23 cellular contexts compared by ENCODE assay signal in genomic region chr10:132649651-132650360, GRCh38.
DNase-seq lines count a peak whose midpoint lies in the region; TF ChIP-seq lines count a peak whose summit lies in the region.
"Had no signal": no experiment of that assay in that cellular context is flagged by ENCODE, and none has a peak within 500 bp of the region (broad histone marks: within the 10 kb centered on the region; RNA-seq: fewer than 3 reads in every experiment).

No MANE protein-coding gene starts in this region.

- 96 to 97% methylated on average over 20 of the region's 20 CpGs for WGBS in sigmoid colon, 2 donors

- H3K9me3 ChIP-seq in sigmoid colon = no peaks in the 10 kb centered on the region
- no peaks in the 10 kb centered on the region for H3K9me3 ChIP-seq in WERI-Rb-1 (ENCODE audit: severe bottlenecking)
- H3K9me3 ChIP-seq: A549, SJSA1 had no signal

- peaks cover 0 to 14% (median 12%) of the 10 kb centered on the region in 4 donors for H3K4me1 ChIP-seq in sigmoid colon
- H3K4me1 ChIP-seq: A549 had no signal

- intact Hi-C loops in sigmoid colon (cut with DNase I) = loop anchor here (10.0 kb wide), 1 partner anchor 95 kb away; no protein-coding TSS in a partner anchor

- H3K36me3 ChIP-seq in sigmoid colon (peaks cover 0 to 30% (median 11%) of the 10 kb centered on the region in 4 donors), WERI-Rb-1 (no peaks in the 10 kb centered on the region)

- H3K27ac ChIP-seq in caudate nucleus (ENCODE audit: low read depth, low read length) (peak overlapping the region; percentile 99), layer of hippocampus (ENCODE audit: low read depth, low read length) (peak overlapping the region; percentile 85), sigmoid colon (no peak overlapping the region), WERI-Rb-1 (no peak overlapping the region)
- H3K27ac ChIP-seq: A549; BLaER1 treated with 17β-estradiol and CSF1 and Interleukin-3, amounts not matched to agents 10 nM and 100 nM; GM23248; PC-9; SJSA1 had no signal

- no peak for TF ChIP-seq POLR2A in sigmoid colon (IDR thresholded peaks at IDR 0.05)

- no peak overlapping the region for H3K4me3 ChIP-seq in sigmoid colon
- H3K4me3 ChIP-seq in WERI-Rb-1 (ENCODE audit: low read depth, low read length) = no peak overlapping the region
- H3K4me3 ChIP-seq: A549; BLaER1 treated with 17β-estradiol and CSF1 and Interleukin-3, amounts not matched to agents 10 nM and 100 nM; GM12878; GM23248; PC-9; SJSA1 had no signal

- TF ChIP-seq CTCF in sigmoid colon (IDR thresholded peaks at IDR 0.05) (no peak), WERI-Rb-1 (IDR thresholded peaks at IDR 0.05; ENCODE audit: low read depth, low read length) (no peak)

- DNase-seq in caudate nucleus (lab: John Stamatoyannopoulos, UW) (no peak), sigmoid colon (peak; percentile 51), WERI-Rb-1 (no peak), DMS153 (lab: John Stamatoyannopoulos, UW) (no peak), NAMALWA (ENCODE audit: low spot score) (no peak), HCEC 1CT (no peak)
- DNase-seq: AML-193; CD4-positive, alpha-beta T cell; DMS53; GM23248; H7; KBM-7; NCI-H2029; NCI-H446 treated with DMSO at 0.1 percent for 48 hours; NCI-H526; NCI-H82; NK-92 treated with Interleukin-12 subunit alpha and Interleukin-12 subunit beta, amount 100 ng/mL, for 24 hours; PC-9 had no signal

- TF ChIP-seq EP300 in sigmoid colon (IDR thresholded peaks at IDR 0.05) = no peak

- H3K27me3 ChIP-seq in layer of hippocampus (ENCODE audit: control insufficient read depth, insufficient read depth, low read length) (no peaks in the 10 kb centered on the region), sigmoid colon (no peaks in the 10 kb centered on the region), WERI-Rb-1 (ENCODE audit: insufficient read depth, low read depth, severe bottlenecking) (no peaks in the 10 kb centered on the region)
- H3K27me3 ChIP-seq: BLaER1 treated with 17β-estradiol and CSF1 and Interleukin-3, amounts not matched to agents 10 nM and 100 nM had no signal

Comparison
In these comparisons a context has a peak if more than half of its experiments do, and no peak if none do; other contexts are left out.
1. H3K27ac ChIP-seq: peak in caudate nucleus (single experiment) and layer of hippocampus (single experiment); none in sigmoid colon (0 of 4) and WERI-Rb-1 (single experiment).